7 cellular contexts compared by ENCODE assay signal in the genomic region with DNA sequence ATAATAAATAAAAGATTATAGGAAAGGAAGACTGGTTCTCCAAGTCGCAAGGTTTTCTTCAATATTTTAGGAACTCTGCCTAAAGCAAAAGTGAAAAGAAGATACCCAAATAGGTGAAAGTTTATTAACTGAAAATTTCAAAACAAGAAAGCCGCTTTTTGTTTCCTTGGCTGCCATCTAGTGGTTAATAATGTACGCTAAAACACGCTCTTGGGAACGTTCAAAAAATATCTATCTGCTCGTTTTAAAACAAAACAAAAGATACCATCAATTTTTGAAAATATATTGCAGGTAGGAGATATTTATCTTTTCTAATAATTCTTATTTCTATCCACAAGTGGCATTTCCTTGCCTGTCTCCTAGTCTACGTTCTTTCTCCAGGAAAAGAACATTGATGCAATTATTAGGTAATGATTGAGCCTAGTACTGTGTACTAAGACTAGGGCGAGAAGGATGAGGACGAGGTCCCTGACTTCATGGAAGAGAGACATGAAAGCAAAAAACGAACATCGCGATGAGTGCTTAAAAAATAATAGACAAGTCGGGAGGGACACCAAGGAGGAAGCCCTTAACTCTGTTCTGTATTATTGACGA.
DNase-seq lines count a peak whose midpoint lies in the region; ATAC-seq, FAIRE-seq and TF ChIP-seq lines count a peak whose summit lies in the region.

No MANE protein-coding gene starts in this region.

- no peak overlapping the region for H3K4me3 Mint-ChIP-seq in activated T-cell treated with anti-CD3 and anti-CD28 coated beads, Interleukin-2, amount 50 U/mL, for 4 hours

- ATAC-seq in HG03196 (IDR thresholded peaks at IDR 0.05; ENCODE audit: unreplicated experiment): no peak
- no peak for ATAC-seq in activated T-cell treated with anti-CD3 and anti-CD28 coated beads, Interleukin-2, amount 50 U/mL, for 4 hours

- H3K9ac ChIP-seq in kidney (ENCODE audit: low read length in 2 of 2): no peak overlapping the region

- peaks cover 0 to 6% of the 10 kb centered on the region in 2 donors for H3K4me1 ChIP-seq in adrenal gland (replicated peaks in 1 of 2)
- peaks cover 0 to 6% of the 10 kb centered on the region in 2 donors for H3K4me1 ChIP-seq in kidney (ENCODE audit: control insufficient read depth in 1 of 2, insufficient read depth in 1 of 2, low read depth in 1 of 2, low read length in 2 of 2)

- no peaks in the 10 kb centered on the region for H3K4me1 Mint-ChIP-seq in activated T-cell treated with anti-CD3 and anti-CD28 coated beads, Interleukin-2, amount 50 U/mL, for 4 hours (ENCODE audit: low read depth)

- no peak for TF ChIP-seq POLR2A in adrenal gland (IDR thresholded peaks at IDR 0.05)

- peak; percentile 86 for FAIRE-seq in kidney (lab: Jason Lieb, UNC)

- TF ChIP-seq CTCF in adrenal gland (IDR thresholded peaks at IDR 0.05) (peak; percentile 51 to 82 (median 64)), kidney (IDR thresholded peaks at IDR 0.05; ENCODE audit: borderline replicate concordance, extremely low read depth, insufficient read depth) (peak; percentile 61)

- H3K27me3 Mint-ChIP-seq in activated T-cell treated with anti-CD3 and anti-CD28 coated beads, Interleukin-2, amount 50 U/mL, for 4 hours (ENCODE audit: low read depth): peaks cover 3% of the 10 kb centered on the region

- H3K4me3 ChIP-seq in adrenal gland (no peak overlapping the region), kidney (ENCODE audit: low read length in 2 of 2) (no peak overlapping the region)

- no peak overlapping the region for H3K27ac ChIP-seq in adrenal gland
- no peak overlapping the region for H3K27ac ChIP-seq in kidney (ENCODE audit: low read depth in 2 of 2, low read length in 2 of 2)

- H3K27me3 ChIP-seq in adrenal gland: no peaks in the 10 kb centered on the region

- DNase-seq in GM04504 (ENCODE audit: low read depth): peak; percentile 4
- DNase-seq in MV-4-11 (lab: John Stamatoyannopoulos, UW): peak; percentile 29
- DNase-seq in adrenal gland: peak in 1 of 7 donors; percentile 7
- no peak for DNase-seq in kidney
- DNase-seq in activated T-cell treated with anti-CD3 and anti-CD28 coated beads, Interleukin-2, amount 50 U/mL, for 4 hours: no peak
- DNase-seq in 8988T: no peak

- intact Hi-C loops in adrenal gland (cut with DNase I) (loop anchor here (2.0 to 10.0 kb wide), 3 partner anchors 135 to 181 kb away; no protein-coding TSS in a partner anchor), kidney (cut with DNase I) (loop anchor here (5.0 kb wide), 1 partner anchor 134 kb away; no protein-coding TSS in a partner anchor)

- no peaks in the 10 kb centered on the region for H3K36me3 Mint-ChIP-seq in activated T-cell treated with anti-CD3 and anti-CD28 coated beads, Interleukin-2, amount 50 U/mL, for 4 hours (ENCODE audit: insufficient read depth)

- H3K36me3 ChIP-seq in adrenal gland (replicated peaks in 1 of 2) (no peaks in the 10 kb centered on the region), kidney (ENCODE audit: control insufficient read depth in 1 of 2, insufficient read depth in 2 of 2, low read length in 2 of 2) (peaks cover 0 to 4% of the 10 kb centered on the region in 2 donors)

- 29 to 34% (median 31%) methylated on average over 14 of the region's 14 CpGs for WGBS in adrenal gland, 4 donors

- H3K9me3 Mint-ChIP-seq in activated T-cell treated with anti-CD3 and anti-CD28 coated beads, Interleukin-2, amount 50 U/mL, for 4 hours: no peaks in the 10 kb centered on the region

- H3K9me3 ChIP-seq in adrenal gland (replicated peaks in 1 of 3) (no peaks in the 10 kb centered on the region), kidney (ENCODE audit: control insufficient read depth in 1 of 2, low read length in 2 of 2) (no peaks in the 10 kb centered on the region)

Comparison
In these comparisons a context has a peak if more than half of its experiments do, and no peak if none do; other contexts are left out.
1. DNase-seq: peak in GM04504 (single experiment) and MV-4-11 (single experiment); none in kidney (single experiment), activated T-cell treated with anti-CD3 and anti-CD28 coated beads, Interleukin-2, amount 50 U/mL, for 4 hours (single experiment) and 8988T (single experiment).